In the genomic region with DNA sequence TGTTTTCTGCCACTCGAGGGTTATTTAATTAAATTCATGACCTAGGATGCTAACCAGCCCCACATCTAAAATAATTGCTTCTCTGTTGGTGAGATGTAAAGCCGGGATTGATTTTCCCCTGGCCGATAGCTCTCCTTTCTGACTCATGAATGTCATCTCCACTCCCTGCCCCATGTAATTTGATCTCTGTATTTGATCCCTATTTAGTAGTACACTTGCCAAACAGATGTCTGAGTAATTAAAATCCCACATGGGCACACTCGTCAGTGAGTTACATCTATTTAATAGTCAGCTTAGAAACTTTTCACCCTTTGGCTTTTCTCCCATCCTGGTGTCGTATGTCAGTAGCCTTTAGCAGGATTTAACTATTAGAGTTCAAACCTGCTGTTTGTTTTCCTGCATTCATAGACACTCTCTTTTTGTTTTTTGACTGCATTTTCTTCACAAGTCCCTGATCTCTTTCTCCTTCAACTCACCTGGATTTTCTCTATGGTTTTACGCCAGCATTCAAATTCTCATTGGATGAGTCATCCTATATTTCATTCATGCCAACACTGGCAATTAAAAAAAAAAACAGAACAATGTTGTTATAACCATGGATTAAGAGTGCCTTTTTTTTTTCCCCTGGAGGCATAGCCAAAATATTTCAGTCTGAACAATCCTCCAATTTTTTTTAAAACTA, we compare ENCODE assay signal across 9 cellular contexts.
DNase-seq lines count a peak whose midpoint lies in the region; ATAC-seq, FAIRE-seq and TF ChIP-seq lines count a peak whose summit lies in the region.
"Had no signal": no experiment of that assay in that cellular context is flagged by ENCODE, and none has a peak within 500 bp of the region (broad histone marks: within the 10 kb centered on the region; RNA-seq: fewer than 3 reads in every experiment).

No MANE protein-coding gene starts in this region.

- no peak overlapping the region for H3K27ac Mint-ChIP-seq in stimulated activated naive CD8-positive, alpha-beta T cell treated with anti-CD3 and anti-CD28 coated beads, Interleukin-15, amount 100 ng/mL, for 72 hours
- H3K27ac Mint-ChIP-seq in CD8-positive, alpha-beta memory T cell = no peak overlapping the region

- POLR2A ChIA-PET in CD8-positive, alpha-beta memory T cell (lab: Charles Lee) = no interaction called here

- H3K27me3 Mint-ChIP-seq in stimulated activated naive CD8-positive, alpha-beta T cell treated with anti-CD3 and anti-CD28 coated beads, Interleukin-15, amount 100 ng/mL, for 72 hours = peaks cover 37% of the 10 kb centered on the region
- H3K27me3 Mint-ChIP-seq in CD8-positive, alpha-beta memory T cell = peaks cover 22 to 33% of the 10 kb centered on the region in 2 donors

- ATAC-seq in stimulated activated naive CD8-positive, alpha-beta T cell treated with anti-CD3 and anti-CD28 coated beads, Interleukin-15, amount 100 ng/mL, for 72 hours = no peak

- no peak overlapping the region for H3K4me3 Mint-ChIP-seq in stimulated activated naive CD8-positive, alpha-beta T cell treated with anti-CD3 and anti-CD28 coated beads, Interleukin-15, amount 100 ng/mL, for 72 hours
- no peak overlapping the region for H3K4me3 Mint-ChIP-seq in CD8-positive, alpha-beta memory T cell

- no peaks in the 10 kb centered on the region for H3K9me3 ChIP-seq in CD8-positive, alpha-beta memory T cell (ENCODE audit: low read length)
- H3K9me3 ChIP-seq: adrenal gland had no signal

- peak; percentile 46 for FAIRE-seq in GM12892 (lab: Jason Lieb, UNC)

- peaks cover 5% of the 10 kb centered on the region for H3K4me1 Mint-ChIP-seq in stimulated activated naive CD8-positive, alpha-beta T cell treated with anti-CD3 and anti-CD28 coated beads, Interleukin-15, amount 100 ng/mL, for 72 hours
- peaks cover 5 to 9% (median 8%) of the 10 kb centered on the region in 3 donors for H3K4me1 Mint-ChIP-seq in CD8-positive, alpha-beta memory T cell

- no peak overlapping the region for H3K27ac ChIP-seq in CD8-positive, alpha-beta memory T cell (ENCODE audit: low read depth, low read length)

- no peak overlapping the region for H3K4me3 ChIP-seq in choroid plexus epithelial cell (ENCODE audit: low read depth, low read length)
- no peak overlapping the region for H3K4me3 ChIP-seq in CD8-positive, alpha-beta memory T cell (ENCODE audit: low read length)
- H3K4me3 ChIP-seq: adrenal gland had no signal

- H3K36me3 Mint-ChIP-seq in CD8-positive, alpha-beta memory T cell = no peaks in the 10 kb centered on the region

- H3K9me3 Mint-ChIP-seq in stimulated activated naive CD8-positive, alpha-beta T cell treated with anti-CD3 and anti-CD28 coated beads, Interleukin-15, amount 100 ng/mL, for 72 hours = no peaks in the 10 kb centered on the region
- H3K9me3 Mint-ChIP-seq in CD8-positive, alpha-beta memory T cell = no peaks in the 10 kb centered on the region

- CTCF ChIA-PET in CD8-positive, alpha-beta memory T cell (lab: Charles Lee) = no interaction called here

- no peak for TF ChIP-seq CTCF in choroid plexus epithelial cell (conservative IDR thresholded peaks at IDR 0.05; ENCODE audit: low read depth, low read length)

- no peaks in the 10 kb centered on the region for H3K36me3 ChIP-seq in CD8-positive, alpha-beta memory T cell (ENCODE audit: insufficient read depth, low read length)
- H3K36me3 ChIP-seq: adrenal gland had no signal

- no peaks in the 10 kb centered on the region for H3K4me1 ChIP-seq in CD8-positive, alpha-beta memory T cell (ENCODE audit: insufficient read depth, low read length)

- no peak for TF ChIP-seq POLR2A in GM12892 (IDR thresholded peaks at IDR 0.05; ENCODE audit: low read depth, low read length)

- DNase-seq in GM12892 (ENCODE audit: insufficient read length) (no peak), NCI-H345 (lab: John Stamatoyannopoulos, UW) (peak; percentile 75), choroid plexus epithelial cell (ENCODE audit: low read depth) (peak; percentile 72), retina (peak; percentile 32), cortex of kidney (lab: John Stamatoyannopoulos, UW) (no peak), GM19240 (ENCODE audit: insufficient read length, low spot score) (no peak)
- DNase-seq in stimulated activated naive CD8-positive, alpha-beta T cell treated with anti-CD3 and anti-CD28 coated beads, Interleukin-15, amount 100 ng/mL, for 72 hours = no peak
- DNase-seq in CD8-positive, alpha-beta memory T cell = no peak

- peaks cover 5% of the 10 kb centered on the region for H3K27me3 ChIP-seq in CD8-positive, alpha-beta memory T cell (ENCODE audit: insufficient read depth, low read length, poor library complexity, severe bottlenecking)

Comparison
In these comparisons a context has a peak if more than half of its experiments do, and no peak if none do; other contexts are left out.
1. DNase-seq: peak in NCI-H345 (single experiment), choroid plexus epithelial cell (single experiment) and retina (single experiment); none in GM12892 (single experiment), stimulated activated naive CD8-positive, alpha-beta T cell treated with anti-CD3 and anti-CD28 coated beads, Interleukin-15, amount 100 ng/mL, for 72 hours (0 of 2), cortex of kidney (single experiment), GM19240 (single experiment) and CD8-positive, alpha-beta memory T cell (0 of 5).